In the genomic region with DNA sequence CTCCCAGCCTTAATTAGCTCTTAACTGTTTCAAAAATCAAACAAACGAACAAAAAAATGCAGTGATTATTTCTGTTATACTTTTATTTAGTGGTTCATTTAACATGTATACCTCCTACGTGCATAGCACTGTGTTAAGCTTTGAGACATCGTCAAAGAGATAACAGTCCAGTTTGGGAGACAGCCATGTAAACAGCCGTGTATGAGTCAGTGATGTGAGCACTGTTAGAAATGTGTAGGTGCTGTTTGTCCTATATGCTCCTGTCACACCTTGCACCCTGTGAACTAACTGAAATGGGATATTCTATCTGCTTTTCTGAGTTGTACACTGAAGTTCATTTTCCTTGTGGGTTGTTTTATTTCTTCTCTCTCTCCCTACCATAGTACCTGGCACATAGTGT, we compare ENCODE assay signal across 1 cellular context.
TF ChIP-seq lines count a peak whose summit lies in the region.

No MANE protein-coding gene starts in this region.

TF ChIP-seq in HepG2, 621 proteins besides CTCF, POLR2A, EP300 and RAD21:
- TF ChIP-seq, protein P1, sequence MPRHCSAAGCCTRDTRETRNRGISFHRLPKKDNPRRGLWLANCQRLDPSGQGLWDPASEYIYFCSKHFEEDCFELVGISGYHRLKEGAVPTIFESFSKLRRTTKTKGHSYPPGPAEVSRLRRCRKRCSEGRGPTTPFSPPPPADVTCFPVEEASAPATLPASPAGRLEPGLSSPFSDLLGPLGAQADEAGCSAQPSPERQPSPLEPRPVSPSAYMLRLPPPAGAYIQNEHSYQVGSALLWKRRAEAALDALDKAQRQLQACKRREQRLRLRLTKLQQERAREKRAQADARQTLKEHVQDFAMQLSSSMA (CRISPR knock-in tag; IDR thresholded peaks at IDR 0.05), result no peak
- TF ChIP-seq ZNF12 (CRISPR knock-in tag; IDR thresholded peaks at IDR 0.05) (0 out of 2 replicates have a peak, but pooled peaks have one; percentile 26), ZNF670 (CRISPR knock-in tag; IDR thresholded peaks at IDR 0.05; ENCODE audit: borderline replicate concordance) (no peak), RBAK (CRISPR knock-in tag; IDR thresholded peaks at IDR 0.05) (0 out of 2 replicates have a peak, but pooled peaks have one; percentile 31), FOXA3 (CRISPR knock-in tag; IDR thresholded peaks at IDR 0.05) (0 out of 2 replicates have a peak, but pooled peaks have one; percentile 28), ZBTB20 (CRISPR knock-in tag; IDR thresholded peaks at IDR 0.05; ENCODE audit: borderline replicate concordance, low read depth) (peak; percentile 79; the same call in 1 of the 2 replicates), FOSL2 (CRISPR knock-in tag; IDR thresholded peaks at IDR 0.05) (peak; percentile 41; the same call in 1 of the 2 replicates)
